Comparison of ENCODE assay signal across 19 cellular contexts in the genomic region with DNA sequence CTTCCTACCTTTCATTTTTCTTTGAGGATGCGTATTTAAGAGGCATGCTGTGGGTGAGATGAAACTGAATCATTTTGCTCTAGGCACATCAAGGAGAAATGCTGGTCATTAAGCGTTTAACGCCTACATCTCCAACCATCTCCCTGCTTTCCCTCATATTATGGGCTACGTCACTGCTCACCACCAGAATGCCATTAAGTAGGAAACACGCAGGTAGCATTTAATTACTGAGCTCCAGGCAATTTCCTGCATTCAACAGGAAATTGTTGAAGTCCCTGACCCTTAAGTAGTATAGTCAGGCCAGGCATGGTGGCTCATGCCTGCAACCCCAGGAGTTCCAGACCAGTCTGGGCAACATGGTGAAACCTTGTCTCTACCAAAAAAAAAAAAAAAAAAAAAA.
DNase-seq lines count a peak whose midpoint lies in the region; TF ChIP-seq lines count a peak whose summit lies in the region.
"Had no signal": no experiment of that assay in that cellular context is flagged by ENCODE, and none has a peak within 500 bp of the region (broad histone marks: within the 10 kb centered on the region; RNA-seq: fewer than 3 reads in every experiment).

No MANE protein-coding gene starts in this region.

- in situ Hi-C loops in transverse colon (cut with MboI; ENCODE audit: low pct_ligation_motif_present in 1 of 4, low pct_unique_long_range_greater_than_20kb in 1 of 4, low sequenced_read_pairs in 3 of 4), result no loop called here

- POLR2A ChIA-PET in RWPE1 (lab: Yijun Ruan, JAX; ENCODE audit: low non-redundant PET), result no interaction called here

- H3K36me3 ChIP-seq in left ventricle myocardium inferior, result no peaks in the 10 kb centered on the region
- no peaks in the 10 kb centered on the region for H3K36me3 ChIP-seq in thymus (ENCODE audit: control insufficient read depth, insufficient read depth)
- peaks cover 0 to 4% of the 10 kb centered on the region in 2 donors for H3K36me3 ChIP-seq in adrenal gland (replicated peaks in 1 of 2)
- H3K36me3 ChIP-seq in transverse colon, result no peaks in the 10 kb centered on the region

- DNase-seq in left ventricle myocardium inferior (no peak), cardiac septum (ENCODE audit: low spot score) (no peak), RWPE1 (ENCODE audit: low spot score) (no peak), islet precursor cell (peak; percentile 64), adrenal gland (no peak), transverse colon (no peak)
- DNase-seq: Calu3; CD4-positive, alpha-beta T cell; DMS79; GM23248; KG1; NCI-H1092; NCI-H2107; NCI-H345; NCI-H526 treated with DMSO at 0.1 percent for 48 hours; PC-3 had no signal

- TF ChIP-seq EP300 in transverse colon (IDR thresholded peaks at IDR 0.05; ENCODE audit: low read depth), result no peak

- H3K27ac ChIP-seq in left ventricle myocardium inferior (replicated peaks) (peak overlapping the region; percentile 87), RWPE1 (peak overlapping the region; percentile 17; the same call in 1 of the 2 replicates), thymus (ENCODE audit: low read depth) (peak overlapping the region; percentile 12), adrenal gland (no peak overlapping the region), transverse colon (no peak overlapping the region)
- H3K27ac ChIP-seq: GM23248, HL-60 had no signal

- intact Hi-C loops in left ventricle myocardium inferior (cut with micrococcal nuclease) (no loop called here), cardiac septum (cut with DNase I) (loop anchor here (2.0 kb wide), 1 partner anchor 55 kb away; no protein-coding TSS in a partner anchor), adrenal gland (cut with DNase I) (loop anchor here in 1 of 2 donors (10.0 kb wide), 2 partner anchors 61 to 69 kb away; a partner anchor contains a TSS), transverse colon (cut with DNase I; ENCODE audit: low total_unique reads) (no loop called here)

- TF ChIP-seq CTCF in left ventricle myocardium inferior (IDR thresholded peaks at IDR 0.05; ENCODE audit: borderline replicate concordance), result no peak
- no peak for TF ChIP-seq CTCF in RWPE1 (conservative IDR thresholded peaks at IDR 0.05; ENCODE audit: low read depth)
- TF ChIP-seq CTCF in adrenal gland (IDR thresholded peaks at IDR 0.05), result no peak
- TF ChIP-seq CTCF in transverse colon (IDR thresholded peaks at IDR 0.05), result no peak

- 97% methylated on average over 5 of the region's 5 CpGs for WGBS in thymus
- 89 to 94% (median 91%) methylated on average over 5 of the region's 5 CpGs for WGBS in adrenal gland, 4 donors
- WGBS in transverse colon (ENCODE audit: low coverage in 1 of 2), 2 donors, result 80 to 95% methylated on average over 1 to 5 of the region's 5 CpGs

- no peaks in the 10 kb centered on the region for H3K27me3 ChIP-seq in left ventricle myocardium inferior (ENCODE audit: low read depth)
- H3K27me3 ChIP-seq in thymus (ENCODE audit: control insufficient read depth, insufficient read depth), result no peaks in the 10 kb centered on the region
- no peaks in the 10 kb centered on the region for H3K27me3 ChIP-seq in adrenal gland
- no peaks in the 10 kb centered on the region for H3K27me3 ChIP-seq in transverse colon

- TF ChIP-seq POLR2A in adrenal gland (IDR thresholded peaks at IDR 0.05) (no peak), transverse colon (IDR thresholded peaks at IDR 0.05) (no peak)

- H3K4me3 ChIP-seq in left ventricle myocardium inferior (no peak overlapping the region), thymus (ENCODE audit: low read length) (no peak overlapping the region), adrenal gland (no peak overlapping the region), transverse colon (no peak overlapping the region)
- H3K4me3 ChIP-seq: GM12878, GM23248 had no signal

- H3K9me3 ChIP-seq in left ventricle myocardium inferior (replicated peaks) (no peaks in the 10 kb centered on the region), thymus (ENCODE audit: control insufficient read depth) (no peaks in the 10 kb centered on the region), adrenal gland (replicated peaks in 1 of 3) (no peaks in the 10 kb centered on the region), transverse colon (no peaks in the 10 kb centered on the region)

- CTCF ChIA-PET in RWPE1 (lab: Yijun Ruan, JAX), result no interaction called here

- H3K4me1 ChIP-seq in left ventricle myocardium inferior (peaks cover 84% of the 10 kb centered on the region), thymus (ENCODE audit: control insufficient read depth, insufficient read depth, low read length) (no peaks in the 10 kb centered on the region), adrenal gland (replicated peaks in 1 of 2) (peaks cover 8 to 37% of the 10 kb centered on the region in 2 donors), transverse colon (peaks cover 0 to 40% (median 5%) of the 10 kb centered on the region in 4 donors)

Comparison
In these comparisons a context has a peak if more than half of its experiments do, and no peak if none do; other contexts are left out.
1. H3K27ac ChIP-seq: peak in left ventricle myocardium inferior (single experiment), RWPE1 (single experiment) and thymus (single experiment); none in adrenal gland (0 of 5) and transverse colon (0 of 4).